24 cellular contexts compared by ENCODE assay signal in the genomic region with DNA sequence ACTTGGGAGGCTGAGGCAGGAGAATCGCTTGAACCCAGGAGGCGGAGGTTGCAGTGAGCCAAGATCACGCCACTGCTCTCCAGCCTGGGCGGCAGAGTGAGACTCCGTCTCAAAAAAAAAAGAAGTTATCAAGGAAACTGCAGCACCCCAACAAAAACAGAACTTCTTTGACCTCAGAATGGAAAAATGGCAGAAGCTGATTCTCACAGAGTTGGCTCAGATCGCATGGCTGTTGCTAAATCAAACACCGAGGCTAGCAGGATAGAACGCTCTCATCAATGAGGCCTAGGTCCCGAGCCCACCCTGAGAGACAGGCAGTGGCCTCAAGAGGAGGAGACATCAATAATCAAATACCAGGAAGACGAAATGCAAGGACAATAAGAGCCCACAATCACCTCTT. TPM values are rescaled to one million over a fixed set of nuclear protein-coding genes. Genes with fewer than 3 reads are reported as not detected.
"Had no signal": no experiment of that assay in that cellular context is flagged by ENCODE, and none has a peak within 500 bp of the region (broad histone marks: within the 10 kb centered on the region; RNA-seq: fewer than 3 reads in every experiment).

No MANE protein-coding gene starts in this region.

- DNase-seq: activated CD4-positive, alpha-beta T cell treated with anti-CD3 and anti-CD28 coated beads, Interleukin-2, amount 50 U/mL, for 4 hours; activated naive CD4-positive, alpha-beta T cell treated with anti-CD3 and anti-CD28 coated beads for 36 hours; activated naive CD8-positive, alpha-beta T cell treated with anti-CD3 and anti-CD28 coated beads, Interleukin-2, amount 50 U/mL, for 24 hours; activated T-cell treated with anti-CD3 and anti-CD28 coated beads, Interleukin-2, amount 50 U/mL, for 4 hours; anterior cingulate cortex; central memory CD4-positive, alpha-beta T cell; gastrocnemius medialis; heart left ventricle; kidney glomerular epithelial cell; left ventricle myocardium inferior; mucosa of descending colon; naive B cell; psoas muscle; right cardiac atrium; stimulated activated naive CD8-positive, alpha-beta T cell treated with anti-CD3 and anti-CD28 coated beads, Interleukin-15, Interleukin-2, amounts not matched to agents 100 U/mL and 50 U/mL, for 24 hours; WERI-Rb-1 had no signal

- H3K9me3 Mint-ChIP-seq: activated naive CD4-positive, alpha-beta T cell treated with anti-CD3 and anti-CD28 coated beads for 36 hours; activated naive CD8-positive, alpha-beta T cell treated with anti-CD3 and anti-CD28 coated beads, Interleukin-2, amount 50 U/mL, for 24 hours; activated T-cell treated with anti-CD3 and anti-CD28 coated beads, Interleukin-2, amount 50 U/mL, for 4 hours; memory B cell; naive B cell had no signal

- H3K9me3 ChIP-seq: gastrocnemius medialis, heart left ventricle, left ventricle myocardium inferior, mucosa of descending colon, psoas muscle, tibial nerve had no signal

- ATAC-seq: activated naive CD8-positive, alpha-beta T cell treated with anti-CD3 and anti-CD28 coated beads, Interleukin-2, amount 50 U/mL, for 24 hours; activated T-cell treated with anti-CD3 and anti-CD28 coated beads, Interleukin-2, amount 50 U/mL, for 4 hours; esophagus mucosa; gastrocnemius medialis; heart left ventricle; psoas muscle; right cardiac atrium; stimulated activated naive CD8-positive, alpha-beta T cell treated with anti-CD3 and anti-CD28 coated beads, Interleukin-15, Interleukin-2, amounts not matched to agents 100 U/mL and 50 U/mL, for 24 hours had no signal

- H3K4me3 ChIP-seq: coronary artery, gastrocnemius medialis, heart left ventricle, left ventricle myocardium inferior, mucosa of descending colon, psoas muscle, skin epidermis, tibial nerve had no signal

- H3K36me3 ChIP-seq: gastrocnemius medialis, heart left ventricle, left ventricle myocardium inferior, tibial nerve, WERI-Rb-1 had no signal

- H3K36me3 Mint-ChIP-seq: brain, memory B cell, naive B cell had no signal

- H3K27ac ChIP-seq: coronary artery, gastrocnemius medialis, left ventricle myocardium inferior, psoas muscle, tibial nerve, WERI-Rb-1 had no signal

- H3K27ac Mint-ChIP-seq: activated naive CD4-positive, alpha-beta T cell treated with anti-CD3 and anti-CD28 coated beads for 36 hours; activated naive CD8-positive, alpha-beta T cell treated with anti-CD3 and anti-CD28 coated beads, Interleukin-2, amount 50 U/mL, for 24 hours; brain; memory B cell; naive B cell had no signal

- H3K4me1 ChIP-seq: gastrocnemius medialis, left ventricle myocardium inferior, psoas muscle, tibial nerve had no signal

- H3K4me3 Mint-ChIP-seq: activated naive CD4-positive, alpha-beta T cell treated with anti-CD3 and anti-CD28 coated beads for 36 hours; activated naive CD8-positive, alpha-beta T cell treated with anti-CD3 and anti-CD28 coated beads, Interleukin-2, amount 50 U/mL, for 24 hours; activated T-cell treated with anti-CD3 and anti-CD28 coated beads, Interleukin-2, amount 50 U/mL, for 4 hours; brain; memory B cell; naive B cell had no signal

RNA-seq across cellular contexts. Expression of a gene that starts 1.1 kb away (rescaled TPM):
- total RNA-seq: activated naive CD4-positive, alpha-beta T cell treated with anti-CD3 and anti-CD28 coated beads for 36 hours; activated T-cell treated with anti-CD3 and anti-CD28 coated beads, Interleukin-2, amount 50 U/mL, for 4 hours; esophagus mucosa; heart left ventricle; left ventricle myocardium inferior; osteocyte; psoas muscle; right cardiac atrium; T-helper 2 cell treated with Interferon-gamma antibody and Interleukin-4, amounts not matched to agents 100 ng/mL and 5 ng/mL, for 36 hours; tibial nerve had no signal
- polyA plus RNA-seq: heart left ventricle, right cardiac atrium had no signal

RNA-seq across cellular contexts. Expression of a gene that starts 18.1 kb away (rescaled TPM):
- total RNA-seq: activated naive CD4-positive, alpha-beta T cell treated with anti-CD3 and anti-CD28 coated beads for 36 hours; activated T-cell treated with anti-CD3 and anti-CD28 coated beads, Interleukin-2, amount 50 U/mL, for 4 hours; esophagus mucosa; heart left ventricle; left ventricle myocardium inferior; mucosa of descending colon; osteocyte; psoas muscle; right cardiac atrium; T-helper 2 cell treated with Interferon-gamma antibody and Interleukin-4, amounts not matched to agents 100 ng/mL and 5 ng/mL, for 36 hours; tibial nerve had no signal
- polyA plus RNA-seq: heart left ventricle, psoas muscle, right cardiac atrium had no signal
